Comparison of ENCODE assay signal across 10 cellular contexts in the genomic region with DNA sequence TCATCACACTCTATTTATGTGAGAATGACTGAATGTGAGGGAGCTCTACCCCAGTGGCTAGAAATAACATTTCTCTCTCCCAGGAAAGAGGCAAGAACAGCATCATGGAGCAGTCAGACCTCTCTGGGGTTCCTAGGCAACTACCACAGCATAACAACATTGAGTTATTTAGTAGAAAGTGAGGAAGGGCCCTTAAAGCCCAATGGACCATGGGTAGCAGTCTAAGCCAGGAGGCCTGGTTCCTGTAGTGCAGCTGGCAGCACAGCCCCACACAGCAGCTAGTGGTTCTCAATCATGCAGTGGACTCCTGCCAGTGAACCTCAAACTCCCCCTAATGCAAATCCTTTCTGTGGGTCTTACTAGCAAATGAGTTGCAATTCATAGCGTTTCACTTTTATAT. TPM values are rescaled to one million over a fixed set of nuclear protein-coding genes. Genes with fewer than 3 reads are reported as not detected.
DNase-seq lines count a peak whose midpoint lies in the region; ATAC-seq and TF ChIP-seq lines count a peak whose summit lies in the region.
"Had no signal": no experiment of that assay in that cellular context is flagged by ENCODE, and none has a peak within 500 bp of the region (broad histone marks: within the 10 kb centered on the region; RNA-seq: fewer than 3 reads in every experiment).

No MANE protein-coding gene starts in this region.

- no peak overlapping the region for H2BK20ac ChIP-seq in H9 (ENCODE audit: low read depth, low read length, poor library complexity, severe bottlenecking)

- intact Hi-C loops in activated CD4-positive, alpha-beta memory T cell treated with anti-CD3 and anti-CD28 coated beads for 36 hours (cut with micrococcal nuclease), result loop anchor here (1.0 to 5.0 kb wide), 3 partner anchors 149 to 229 kb away; no protein-coding TSS in a partner anchor
- intact Hi-C loops in testis (cut with DNase I; ENCODE audit: low total_unique reads), result no loop called here

- no peak overlapping the region for H2BK12ac ChIP-seq in H9 (ENCODE audit: insufficient read length, low read depth, low read length)

- H3K79me2 ChIP-seq in H9 (ENCODE audit: insufficient read depth, low read length) (no peaks in the 10 kb centered on the region), mesendoderm (ENCODE audit: control insufficient read depth, insufficient read depth, low read length) (no peaks in the 10 kb centered on the region)

- TF ChIP-seq POLR2A in testis (IDR thresholded peaks at IDR 0.05), result no peak

- H3K27ac ChIP-seq in BLaER1, result no peak overlapping the region
- no peak overlapping the region for H3K27ac ChIP-seq in H9 (ENCODE audit: insufficient read length, low read depth, low read length)
- no peak overlapping the region for H3K27ac ChIP-seq in mesendoderm (ENCODE audit: low read depth, low read length)
- no peak overlapping the region for H3K27ac ChIP-seq in testis
- H3K27ac ChIP-seq: neural progenitor cell had no signal

- H2BK120ac ChIP-seq in H9 (ENCODE audit: low read depth, low read length, poor library complexity, severe bottlenecking) (no peak overlapping the region), mesendoderm (ENCODE audit: low read depth, low read length) (no peak overlapping the region)

- H3K4me3 Mint-ChIP-seq in H9, result no peak overlapping the region
- H3K4me3 Mint-ChIP-seq in activated CD4-positive, alpha-beta memory T cell treated with anti-CD3 and anti-CD28 coated beads for 36 hours, result no peak overlapping the region
- H3K4me3 Mint-ChIP-seq: neural progenitor cell had no signal

- H2BK5ac ChIP-seq in H9 (ENCODE audit: insufficient read length, low read length), result no peak overlapping the region
- H2BK5ac ChIP-seq in mesendoderm (ENCODE audit: low read length), result no peak overlapping the region

- no peaks in the 10 kb centered on the region for H3K36me3 Mint-ChIP-seq in H9 (ENCODE audit: insufficient read depth in 1 of 3, low read depth in 3 of 3)
- peaks cover 8% of the 10 kb centered on the region for H3K36me3 Mint-ChIP-seq in activated CD4-positive, alpha-beta memory T cell treated with anti-CD3 and anti-CD28 coated beads for 36 hours
- H3K36me3 Mint-ChIP-seq: neural progenitor cell had no signal

- H3K4me1 Mint-ChIP-seq in H9, result peaks cover 7% of the 10 kb centered on the region in 2 experiments
- peaks cover 60% of the 10 kb centered on the region for H3K4me1 Mint-ChIP-seq in activated CD4-positive, alpha-beta memory T cell treated with anti-CD3 and anti-CD28 coated beads for 36 hours (ENCODE audit: low read depth)

- H3K14ac ChIP-seq in H9 (ENCODE audit: insufficient read depth, low read length), result no peak overlapping the region

- TF ChIP-seq CTCF in H9 (conservative IDR thresholded peaks at IDR 0.05) (no peak), GM20000 (IDR thresholded peaks at IDR 0.05; ENCODE audit: extremely low read depth, missing control alignments) (no peak), testis (IDR thresholded peaks at IDR 0.05) (no peak)

- H3K9me3 ChIP-seq in BLaER1 (no peaks in the 10 kb centered on the region), H9 (ENCODE audit: control insufficient read depth, low read depth, low read length) (no peaks in the 10 kb centered on the region), testis (no peaks in the 10 kb centered on the region)

- POLR2A ChIA-PET in activated CD4-positive, alpha-beta memory T cell treated with anti-CD3 and anti-CD28 coated beads for 36 hours (lab: Charles Lee), result interaction anchor here (0.6 kb wide), 1 partner anchor 536 kb away, joined by 3 read pairs; no protein-coding TSS in a partner anchor

- H3K56ac ChIP-seq in H9 (ENCODE audit: insufficient read length, low read depth, low read length), result no peak overlapping the region
- H3K56ac ChIP-seq in mesendoderm (ENCODE audit: low read length), result no peak overlapping the region

- peaks cover 4% of the 10 kb centered on the region; the same call in 1 of the 2 replicates for H3K27me3 Mint-ChIP-seq in H9 (ENCODE audit: low read depth)
- H3K27me3 Mint-ChIP-seq in activated CD4-positive, alpha-beta memory T cell treated with anti-CD3 and anti-CD28 coated beads for 36 hours, result no peaks in the 10 kb centered on the region

- H3K79me1 ChIP-seq in H9 (ENCODE audit: insufficient read depth, low read depth, low read length, poor library complexity, severe bottlenecking) (no peaks in the 10 kb centered on the region), mesendoderm (ENCODE audit: low read length) (no peaks in the 10 kb centered on the region)

- H3K9me3 Mint-ChIP-seq in H9, result no peaks in the 10 kb centered on the region
- H3K9me3 Mint-ChIP-seq in activated CD4-positive, alpha-beta memory T cell treated with anti-CD3 and anti-CD28 coated beads for 36 hours, result no peaks in the 10 kb centered on the region
- H3K9me3 Mint-ChIP-seq: neural progenitor cell had no signal

- H3K4me1 ChIP-seq in BLaER1, result peaks cover 31% of the 10 kb centered on the region
- no peaks in the 10 kb centered on the region; the same call in 1 of the 2 replicates for H3K4me1 ChIP-seq in H9 (ENCODE audit: insufficient read depth, low read length)
- no peaks in the 10 kb centered on the region for H3K4me1 ChIP-seq in mesendoderm (ENCODE audit: control insufficient read depth, low read depth, low read length)
- H3K4me1 ChIP-seq in testis, result no peaks in the 10 kb centered on the region
- H3K4me1 ChIP-seq: neural progenitor cell had no signal

- H3K23ac ChIP-seq in H9 (ENCODE audit: insufficient read length, low read depth, low read length) (no peak overlapping the region), mesendoderm (ENCODE audit: low read length) (no peak overlapping the region)

- H2AK5ac ChIP-seq in H9 (ENCODE audit: insufficient read length, low read length) (no peak overlapping the region), mesendoderm (ENCODE audit: low read length) (no peak overlapping the region)

- H3T11ph ChIP-seq in H9 (ENCODE audit: low read length), result no peak overlapping the region

- H4K20me1 ChIP-seq in BLaER1 (no peaks in the 10 kb centered on the region), H9 (ENCODE audit: control insufficient read depth, insufficient read depth, insufficient read length) (no peaks in the 10 kb centered on the region)

- H3K4me3 ChIP-seq in BLaER1 (no peak overlapping the region), mesendoderm (ENCODE audit: low read length) (no peak overlapping the region), testis (no peak overlapping the region)
- H3K4me3 ChIP-seq: neural progenitor cell had no signal

- no CpG with 5 or more reads among the region's 1 CpG for WGBS in H9 (ENCODE audit: extremely low coverage, insufficient read length, low lambda C conversion rate)
- WGBS in mesendoderm (ENCODE audit: extremely low coverage, insufficient coverage, low lambda C conversion rate), result no CpG with 5 or more reads among the region's 1 CpG
- WGBS in testis, 2 donors, result 36 to 44% methylated on average over 1 of the region's 1 CpG

- CTCF ChIA-PET in activated CD4-positive, alpha-beta memory T cell treated with anti-CD3 and anti-CD28 coated beads for 36 hours (lab: Charles Lee), result interaction anchor here (0.7 to 1.4 kb wide), 6 partner anchors 20 to 253 kb away, joined by 3 to 4 read pairs (median 3); no protein-coding TSS in a partner anchor

- H3K18ac ChIP-seq in H9 (ENCODE audit: insufficient read length, low read depth, low read length), result no peak overlapping the region
- no peak overlapping the region for H3K18ac ChIP-seq in mesendoderm (ENCODE audit: low read length)

- H4K5ac ChIP-seq in H9 (ENCODE audit: insufficient read length, low read depth, low read length) (no peak overlapping the region), mesendoderm (ENCODE audit: low read length) (no peak overlapping the region)

- H3K4me2 ChIP-seq in BLaER1 (peak overlapping the region; percentile 55), H9 (ENCODE audit: insufficient read depth, insufficient read length, low read length) (no peak overlapping the region), mesendoderm (ENCODE audit: low read length) (no peak overlapping the region)
- H3K4me2 ChIP-seq: neural progenitor cell had no signal

- ATAC-seq in HG02970 (IDR thresholded peaks at IDR 0.05; ENCODE audit: low FRiP score, unreplicated experiment), result no peak
- no peak for ATAC-seq in HG03108 (IDR thresholded peaks at IDR 0.05; ENCODE audit: unreplicated experiment)

- H2BK15ac ChIP-seq in H9 (ENCODE audit: low read depth, low read length) (no peak overlapping the region), mesendoderm (replicated peaks; ENCODE audit: low read depth) (no peak overlapping the region)

- no peak overlapping the region for H4K91ac ChIP-seq in H9 (ENCODE audit: insufficient read length, low read depth, low read length)

- H2AFZ ChIP-seq in H9 (ENCODE audit: low read length), result no peak overlapping the region
- H2AFZ ChIP-seq: neural progenitor cell had no signal

- H3K27ac Mint-ChIP-seq in H9, result no peak overlapping the region
- H3K27ac Mint-ChIP-seq in activated CD4-positive, alpha-beta memory T cell treated with anti-CD3 and anti-CD28 coated beads for 36 hours, result peak overlapping the region; percentile 69
- H3K27ac Mint-ChIP-seq: neural progenitor cell had no signal

- H3K9ac ChIP-seq in BLaER1, result no peak overlapping the region
- H3K9ac ChIP-seq in H9 (ENCODE audit: extremely low read depth, insufficient read length, low read length), result no peak overlapping the region
- no peak overlapping the region for H3K9ac ChIP-seq in mesendoderm (ENCODE audit: low read length)
- H3K9ac ChIP-seq: neural progenitor cell had no signal

- H3K27me3 ChIP-seq in BLaER1, result no peaks in the 10 kb centered on the region
- H3K27me3 ChIP-seq in H9 (ENCODE audit: insufficient read depth, low read length), result no peaks in the 10 kb centered on the region
- H3K27me3 ChIP-seq in mesendoderm (ENCODE audit: insufficient read depth, low read length, poor library complexity), result no peaks in the 10 kb centered on the region
- no peaks in the 10 kb centered on the region for H3K27me3 ChIP-seq in testis
- H3K27me3 ChIP-seq: neural progenitor cell had no signal

- no peaks in the 10 kb centered on the region for H3K36me3 ChIP-seq in BLaER1
- no peaks in the 10 kb centered on the region for H3K36me3 ChIP-seq in mesendoderm (ENCODE audit: control insufficient read depth, insufficient read depth, low read length)
- H3K36me3 ChIP-seq in testis (ENCODE audit: low read depth, missing control alignments), result no peaks in the 10 kb centered on the region
- H3K36me3 ChIP-seq: neural progenitor cell had no signal

- DNase-seq in H9 (peak; percentile 34), mesendoderm (peak; percentile 77), GM20000 (ENCODE audit: low spot score) (no peak), testis (no peak)
- peak; percentile 66 for DNase-seq in activated CD4-positive, alpha-beta memory T cell treated with anti-CD3 and anti-CD28 coated beads for 36 hours
- DNase-seq: trophoblast cell had no signal

- H3K23me2 ChIP-seq in H9 (ENCODE audit: insufficient read length, low read depth, low read length, poor library complexity, severe bottlenecking), result no peaks in the 10 kb centered on the region

- no peak overlapping the region for H4K8ac ChIP-seq in H9 (replicated peaks; ENCODE audit: insufficient read length, low read depth, low read length)
- no peak overlapping the region for H4K8ac ChIP-seq in mesendoderm (ENCODE audit: low read depth, low read length)

- H3K4ac ChIP-seq in H9 (ENCODE audit: low read depth, low read length), result no peak overlapping the region
- H3K4ac ChIP-seq in mesendoderm (ENCODE audit: low read depth, low read length), result no peak overlapping the region

RNA-seq across cellular contexts. Expression of a gene that starts 55.3 kb away (rescaled TPM):
- total RNA-seq in H9 (2021) (0.33 and 1.0 TPM in 2 replicates), testis (10 to 100 TPM; 17.8 to 22.7 TPM)
- total RNA-seq in activated CD4-positive, alpha-beta memory T cell treated with anti-CD3 and anti-CD28 coated beads for 36 hours, result 10 to 100 TPM; 10.6 to 13.0 TPM
- polyA plus RNA-seq in mesendoderm (2013, experiment 1 of 2), result 0.34 TPM
- polyA plus RNA-seq in mesendoderm (2013, experiment 2 of 2), result 0.36 TPM
- 15.9 TPM for polyA plus RNA-seq in testis (ENCODE audit: insufficient read depth, low read depth, low replicate concordance)

Comparison
In these comparisons a context has a peak if more than half of its experiments do, and no peak if none do; other contexts are left out.
1. DNase-seq: peak in H9 (single experiment), activated CD4-positive, alpha-beta memory T cell treated with anti-CD3 and anti-CD28 coated beads for 36 hours (single experiment) and mesendoderm (single experiment); none in GM20000 (single experiment) and testis (single experiment).